22 cellular contexts compared by ENCODE assay signal in the genomic region with DNA sequence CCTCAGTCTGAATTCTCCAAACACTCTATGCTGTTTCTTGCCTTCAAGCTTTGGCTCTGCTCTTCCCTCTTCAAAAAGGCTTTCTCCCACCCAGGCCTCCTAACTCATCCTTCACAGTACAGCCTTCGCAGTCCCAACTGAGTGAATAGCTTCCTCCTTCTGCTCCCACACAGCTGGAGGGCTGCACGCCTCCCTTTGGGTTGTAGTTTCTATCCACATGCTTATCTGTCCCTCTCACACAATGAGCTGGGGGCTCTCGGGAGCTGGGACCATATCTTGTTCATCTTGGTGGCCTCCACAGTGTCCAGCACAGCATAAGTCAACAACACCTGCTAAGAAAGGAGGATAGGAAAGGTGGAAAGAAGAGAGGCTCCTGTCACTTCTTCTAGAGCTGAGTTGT.
"Had no signal": no experiment of that assay in that cellular context is flagged by ENCODE, and none has a peak within 500 bp of the region (broad histone marks: within the 10 kb centered on the region; RNA-seq: fewer than 3 reads in every experiment).

No MANE protein-coding gene starts in this region.

- H3K9me3 ChIP-seq: SK-N-SH had no signal

- DNase-seq: KBM-7, MV-4-11, NCI-H1048, NCI-H1105, NCI-H1417, NCI-H1436 treated with DMSO at 0.1 percent for 48 hours, NCI-H1694 treated with DMSO at 0.1 percent for 48 hours, NCI-H1930, NCI-H2081, NCI-H2107, NCI-H446, NCI-H510A, NCI-H524 treated with DMSO at 0.1 percent for 48 hours, NCI-H69, NCI-H774, RPMI8226, SHP77, SK-N-SH, SW 1271 had no signal

- ATAC-seq: HepG2 had no signal

- H3K36me3 Mint-ChIP-seq: IgD-negative memory B cell had no signal

- H3K27ac Mint-ChIP-seq: IgD-negative memory B cell had no signal

- H3K9me3 Mint-ChIP-seq: IgD-negative memory B cell had no signal

- FAIRE-seq: HepG2, RCC 7860 had no signal

- H3K4me1 Mint-ChIP-seq: IgD-negative memory B cell had no signal
